In the genomic region with DNA sequence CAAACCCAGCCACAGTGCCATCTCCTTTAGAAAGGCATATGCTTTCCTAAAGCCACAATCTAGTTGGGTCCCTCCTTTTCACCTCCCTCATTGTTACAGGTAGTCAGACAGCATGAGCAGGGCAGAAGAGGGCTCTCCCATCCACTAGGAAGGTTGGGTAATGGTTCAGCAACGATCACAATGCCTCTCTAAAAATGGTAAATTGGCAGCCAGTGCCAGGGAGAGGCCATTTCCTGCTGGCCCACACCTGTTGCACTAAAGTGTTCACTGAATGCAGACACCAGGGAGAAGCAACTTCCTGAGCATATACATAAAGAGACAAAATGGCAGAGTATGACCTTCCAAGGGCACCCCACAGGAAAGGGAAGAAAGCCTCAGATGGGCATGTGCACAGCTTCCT, we compare ENCODE assay signal across 14 cellular contexts.
DNase-seq lines count a peak whose midpoint lies in the region; ATAC-seq and TF ChIP-seq lines count a peak whose summit lies in the region.
"Had no signal": no experiment of that assay in that cellular context is flagged by ENCODE, and none has a peak within 500 bp of the region (broad histone marks: within the 10 kb centered on the region; RNA-seq: fewer than 3 reads in every experiment).

No MANE protein-coding gene starts in this region.

- H3K9me3 ChIP-seq in BLaER1 treated with 17β-estradiol and CSF1 and Interleukin-3, amounts not matched to agents 10 nM and 100 nM (replicated peaks in 1 of 11), result peaks cover 0 to 18% (median 7%) of the 10 kb centered on the region in 11 experiments; a peak in 6 of 22 replicates
- no peaks in the 10 kb centered on the region for H3K9me3 ChIP-seq in HEK293 (ENCODE audit: control insufficient read depth, insufficient read depth, low read depth, low read length)
- H3K9me3 ChIP-seq: BLaER1 had no signal

- POLR2A ChIA-PET in HEK293 (lab: Yijun Ruan, JAX), result no interaction called here

- CTCF ChIA-PET in HEK293 (lab: Yijun Ruan, JAX), result no interaction called here

- no peaks in the 10 kb centered on the region for H3K27me3 ChIP-seq in BLaER1 treated with 17β-estradiol and CSF1 and Interleukin-3, amounts not matched to agents 10 nM and 100 nM
- H3K27me3 ChIP-seq: BLaER1 had no signal

- DNase-seq in RPMI8226, result peak; percentile 19
- no peak for DNase-seq in stimulated activated CD4-positive, alpha-beta T cell treated with anti-CD3 and anti-CD28 coated beads, Interleukin-4, amount 100 ng/mL, for 1 hour
- DNase-seq: CD4-positive, alpha-beta T cell; CD8-positive, alpha-beta memory T cell; DMS 273 treated with DMSO at 0.1 percent for 48 hours; DND-41; GM23248; H7; HCEC 1CT had no signal

- H3K4me1 ChIP-seq in BLaER1 treated with 17β-estradiol and CSF1 and Interleukin-3, amounts not matched to agents 10 nM and 100 nM, result peaks cover 8 to 77% (median 31%) of the 10 kb centered on the region in 10 experiments
- no peaks in the 10 kb centered on the region for H3K4me1 ChIP-seq in HEK293 (ENCODE audit: control insufficient read depth, insufficient read depth, low read length)

- peak overlapping the region in 3 of 11 experiments; percentile 8 to 56 (median 16); a peak in 2 of 22 replicates for H3K27ac ChIP-seq in BLaER1 treated with 17β-estradiol and CSF1 and Interleukin-3, amounts not matched to agents 10 nM and 100 nM
- H3K27ac ChIP-seq in HEK293 (ENCODE audit: extremely low read depth, low read depth, low read length), result no peak overlapping the region
- H3K27ac ChIP-seq: BLaER1, GM23248 had no signal

- no peak overlapping the region for H3K9ac ChIP-seq in BLaER1 treated with 17β-estradiol and CSF1 and Interleukin-3, amounts not matched to agents 10 nM and 100 nM
- H3K9ac ChIP-seq: BLaER1, GM23248 had no signal

- no peaks in the 10 kb centered on the region for H3K36me3 ChIP-seq in BLaER1 treated with 17β-estradiol and CSF1 and Interleukin-3, amounts not matched to agents 10 nM and 100 nM
- no peaks in the 10 kb centered on the region for H3K36me3 ChIP-seq in HEK293 (ENCODE audit: control insufficient read depth in 2 of 2, insufficient read depth in 1 of 2, low read length in 2 of 2)
- H3K36me3 ChIP-seq: BLaER1 had no signal

- TF ChIP-seq CTCF in HEK293 (tag by site-specific recombination; IDR thresholded peaks at IDR 0.05), result no peak

- H4K20me1 ChIP-seq in BLaER1 treated with 17β-estradiol and CSF1 and Interleukin-3, amounts not matched to agents 10 nM and 100 nM, result no peaks in the 10 kb centered on the region
- H4K20me1 ChIP-seq: BLaER1 had no signal

- peak overlapping the region in 9 of 11 experiments; percentile 5 to 59 (median 22); a peak in 11 of 22 replicates for H3K4me2 ChIP-seq in BLaER1 treated with 17β-estradiol and CSF1 and Interleukin-3, amounts not matched to agents 10 nM and 100 nM
- H3K4me2 ChIP-seq: BLaER1 had no signal

- ATAC-seq in GM21360 (IDR thresholded peaks at IDR 0.05; ENCODE audit: unreplicated experiment) (no peak), HG03520 (IDR thresholded peaks at IDR 0.05; ENCODE audit: unreplicated experiment) (no peak)

- H3K4me3 ChIP-seq in BLaER1 treated with 17β-estradiol and CSF1 and Interleukin-3, amounts not matched to agents 10 nM and 100 nM, result no peak overlapping the region
- no peak overlapping the region for H3K4me3 ChIP-seq in HEK293 (ENCODE audit: low read depth, low read length)
- H3K4me3 ChIP-seq: BLaER1, GM23248 had no signal

TF ChIP-seq in HEK293, 187 proteins besides CTCF, POLR2A, EP300 and RAD21:
- TF ChIP-seq SCRT2 (tag by site-specific recombination; IDR thresholded peaks at IDR 0.05) (peak; percentile 93), ZNF830 (tag by site-specific recombination; IDR thresholded peaks at IDR 0.05; ENCODE audit: low read depth) (no peak), SCRT1 (tag by site-specific recombination; IDR thresholded peaks at IDR 0.05; ENCODE audit: borderline replicate concordance) (peak; percentile 80), ZBTB1 (tag by site-specific recombination; IDR thresholded peaks at IDR 0.05) (no peak)
- TF ChIP-seq, protein P1, sequence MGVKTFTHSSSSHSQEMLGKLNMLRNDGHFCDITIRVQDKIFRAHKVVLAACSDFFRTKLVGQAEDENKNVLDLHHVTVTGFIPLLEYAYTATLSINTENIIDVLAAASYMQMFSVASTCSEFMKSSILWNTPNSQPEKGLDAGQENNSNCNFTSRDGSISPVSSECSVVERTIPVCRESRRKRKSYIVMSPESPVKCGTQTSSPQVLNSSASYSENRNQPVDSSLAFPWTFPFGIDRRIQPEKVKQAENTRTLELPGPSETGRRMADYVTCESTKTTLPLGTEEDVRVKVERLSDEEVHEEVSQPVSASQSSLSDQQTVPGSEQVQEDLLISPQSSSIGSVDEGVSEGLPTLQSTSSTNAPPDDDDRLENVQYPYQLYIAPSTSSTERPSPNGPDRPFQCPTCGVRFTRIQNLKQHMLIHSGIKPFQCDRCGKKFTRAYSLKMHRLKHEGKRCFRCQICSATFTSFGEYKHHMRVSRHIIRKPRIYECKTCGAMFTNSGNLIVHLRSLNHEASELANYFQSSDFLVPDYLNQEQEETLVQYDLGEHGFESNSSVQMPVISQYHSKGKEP (tag by site-specific recombination; IDR thresholded peaks at IDR 0.05), result no peak
TF ChIP-seq in HEK293: peak in this region for 2.
